8 cellular contexts compared by ENCODE assay signal in the genomic region with DNA sequence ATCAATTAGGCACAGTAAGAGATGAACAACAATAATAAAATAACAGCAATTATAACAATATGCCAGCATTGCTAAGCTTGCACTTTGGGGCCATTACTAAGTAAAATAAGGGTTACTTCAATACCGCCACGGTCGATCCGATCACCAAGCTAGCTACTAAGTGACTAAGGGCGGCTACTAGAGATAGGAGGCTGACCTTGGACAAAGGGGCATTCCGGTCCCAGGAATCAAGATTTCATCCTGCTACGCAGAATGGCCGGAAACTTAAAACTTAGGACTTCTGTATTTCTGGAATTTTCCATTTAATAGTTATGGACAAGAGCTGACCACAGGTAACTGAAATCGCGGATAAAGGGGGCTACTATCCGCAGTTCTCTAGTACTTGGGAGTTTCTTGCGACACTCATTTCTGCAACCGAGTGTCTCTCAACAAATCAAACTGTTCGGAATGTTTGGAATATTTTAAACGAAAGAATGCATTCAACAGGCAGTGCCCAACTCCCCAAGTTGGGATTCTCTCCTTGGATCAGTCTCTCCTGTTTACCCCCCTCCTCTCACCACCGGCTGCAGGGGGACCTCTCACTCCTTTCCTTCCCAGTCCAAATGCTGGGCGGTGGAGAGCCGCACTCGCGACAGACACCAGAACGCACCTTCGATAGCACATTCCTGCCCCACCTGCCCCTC. TPM values are rescaled to one million over a fixed set of nuclear protein-coding genes. Genes with fewer than 3 reads are reported as not detected.
DNase-seq lines count a peak whose midpoint lies in the region; ATAC-seq lines count a peak whose summit lies in the region.

No MANE protein-coding gene starts in this region.

- ATAC-seq in Right ventricle myocardium inferior: peak; percentile 6
- ATAC-seq in activated naive CD8-positive, alpha-beta T cell treated with anti-CD3 and anti-CD28 coated beads, Interleukin-2, amount 10 ng/mL, durations not matched to agents 7 days and 5 days (ENCODE audit: low read depth): no peak

- WGBS in iPS DF 6.9 (ENCODE audit: insufficient coverage, insufficient read length): no CpG with 5 or more reads among the region's 22 CpGs

- peaks cover 19% of the 10 kb centered on the region for H3K4me1 Mint-ChIP-seq in activated naive CD8-positive, alpha-beta T cell treated with anti-CD3 and anti-CD28 coated beads, Interleukin-2, amount 10 ng/mL, durations not matched to agents 7 days and 5 days

- peak overlapping the region; percentile 86 to 92 (median 92) for H3K9ac ChIP-seq in skeletal muscle tissue (ENCODE audit: low read depth in 1 of 3, low read length in 3 of 3)

- DNase-seq in Right ventricle myocardium inferior (ENCODE audit: missing footprints) (no peak), cardiac septum (ENCODE audit: low spot score) (no peak), iPS DF 6.9 (ENCODE audit: low read depth, low spot score) (no peak), iPS-NIHi11 (ENCODE audit: low spot score) (no peak), amniotic stem cell (lab: John Stamatoyannopoulos, UW) (no peak), activated gamma-delta T cell (lab: John Stamatoyannopoulos, UW) (no peak)
- no peak for DNase-seq in activated naive CD8-positive, alpha-beta T cell treated with anti-CD3 and anti-CD28 coated beads, Interleukin-2, amount 10 ng/mL, durations not matched to agents 7 days and 5 days

- POLR2A ChIA-PET in activated naive CD8-positive, alpha-beta T cell treated with anti-CD3 and anti-CD28 coated beads, Interleukin-2, amount 10 ng/mL, durations not matched to agents 7 days and 5 days (lab: Charles Lee): no interaction called here

- H3K27ac Mint-ChIP-seq in activated naive CD8-positive, alpha-beta T cell treated with anti-CD3 and anti-CD28 coated beads, Interleukin-2, amount 10 ng/mL, durations not matched to agents 7 days and 5 days: peak overlapping the region; percentile 26

- no peaks in the 10 kb centered on the region for H3K9me3 ChIP-seq in iPS DF 6.9 (ENCODE audit: control insufficient read depth, insufficient read depth, low read length)
- no peaks in the 10 kb centered on the region for H3K9me3 ChIP-seq in skeletal muscle tissue (ENCODE audit: control insufficient read depth in 3 of 3, low read length in 3 of 3)

- H3K27me3 ChIP-seq in iPS DF 6.9 (ENCODE audit: control insufficient read depth, insufficient read depth, low read length): no peaks in the 10 kb centered on the region; the same call in 1 of the 2 replicates
- no peaks in the 10 kb centered on the region for H3K27me3 ChIP-seq in skeletal muscle tissue (ENCODE audit: control insufficient read depth in 3 of 3, insufficient read depth in 3 of 3, low read length in 3 of 3)

- intact Hi-C loops in Right ventricle myocardium inferior (cut with DNase I): no loop called here
- intact Hi-C loops in cardiac septum (cut with DNase I): loop anchor here (10.0 kb wide), 1 partner anchor 185 kb away; a partner anchor contains a TSS

- H3K36me3 ChIP-seq in iPS DF 6.9 (ENCODE audit: control insufficient read depth, insufficient read depth, low read length): no peaks in the 10 kb centered on the region
- H3K36me3 ChIP-seq in skeletal muscle tissue (ENCODE audit: control insufficient read depth in 3 of 3, insufficient read depth in 3 of 3, low read length in 3 of 3): no peaks in the 10 kb centered on the region

- peak overlapping the region; percentile 82 for H3K4me3 Mint-ChIP-seq in activated naive CD8-positive, alpha-beta T cell treated with anti-CD3 and anti-CD28 coated beads, Interleukin-2, amount 10 ng/mL, durations not matched to agents 7 days and 5 days

- no peaks in the 10 kb centered on the region for H3K36me3 Mint-ChIP-seq in activated naive CD8-positive, alpha-beta T cell treated with anti-CD3 and anti-CD28 coated beads, Interleukin-2, amount 10 ng/mL, durations not matched to agents 7 days and 5 days

- H3K4me3 ChIP-seq in iPS DF 6.9 (ENCODE audit: low read length): peak overlapping the region; percentile 44; the same call in 1 of the 2 replicates
- peak overlapping the region; percentile 95 to 96 (median 95) for H3K4me3 ChIP-seq in skeletal muscle tissue (ENCODE audit: low read length in 3 of 3)

- no peak overlapping the region for H3K27ac ChIP-seq in iPS DF 6.9 (ENCODE audit: low read length)
- peak overlapping the region; percentile 84 for H3K27ac ChIP-seq in skeletal muscle tissue (ENCODE audit: low read depth, low read length)

- H3K4me1 ChIP-seq in iPS DF 6.9 (ENCODE audit: control insufficient read depth, insufficient read depth, low read length) (peaks cover 4% of the 10 kb centered on the region; the same call in 1 of the 2 replicates), skeletal muscle tissue (ENCODE audit: control insufficient read depth in 3 of 3, insufficient read depth in 3 of 3, low read length in 3 of 3) (peaks cover 18 to 29% (median 24%) of the 10 kb centered on the region in 3 donors)

- H3K27me3 Mint-ChIP-seq in activated naive CD8-positive, alpha-beta T cell treated with anti-CD3 and anti-CD28 coated beads, Interleukin-2, amount 10 ng/mL, durations not matched to agents 7 days and 5 days: peaks cover 26% of the 10 kb centered on the region

- no peaks in the 10 kb centered on the region for H3K9me3 Mint-ChIP-seq in activated naive CD8-positive, alpha-beta T cell treated with anti-CD3 and anti-CD28 coated beads, Interleukin-2, amount 10 ng/mL, durations not matched to agents 7 days and 5 days

RNA-seq across cellular contexts. Expression of a gene that starts 0.6 kb away (rescaled TPM):
- total RNA-seq in Right ventricle myocardium inferior (63.5 TPM), cardiac septum (44.3 TPM), skeletal muscle tissue (16.2 TPM)
- 10 to 100 TPM; 13.9 to 17.6 TPM for total RNA-seq in activated naive CD8-positive, alpha-beta T cell treated with anti-CD3 and anti-CD28 coated beads, Interleukin-2, amount 10 ng/mL, durations not matched to agents 7 days and 5 days

RNA-seq across cellular contexts. Expression of a gene that starts 44.8 kb away (rescaled TPM):
- total RNA-seq in Right ventricle myocardium inferior (2.4 TPM), cardiac septum (1.6 TPM), skeletal muscle tissue (3.7 TPM)
- total RNA-seq in activated naive CD8-positive, alpha-beta T cell treated with anti-CD3 and anti-CD28 coated beads, Interleukin-2, amount 10 ng/mL, durations not matched to agents 7 days and 5 days: 1 to 10 TPM; 5.1 to 6.8 TPM

RNA-seq across cellular contexts. Expression of a gene that starts 47.4 kb away (rescaled TPM):
- not detected for total RNA-seq in Right ventricle myocardium inferior
- not detected for total RNA-seq in cardiac septum
- not detected for total RNA-seq in activated naive CD8-positive, alpha-beta T cell treated with anti-CD3 and anti-CD28 coated beads, Interleukin-2, amount 10 ng/mL, durations not matched to agents 7 days and 5 days
- not detected for total RNA-seq in skeletal muscle tissue
